8 cellular contexts compared by ENCODE assay signal in the genomic region with DNA sequence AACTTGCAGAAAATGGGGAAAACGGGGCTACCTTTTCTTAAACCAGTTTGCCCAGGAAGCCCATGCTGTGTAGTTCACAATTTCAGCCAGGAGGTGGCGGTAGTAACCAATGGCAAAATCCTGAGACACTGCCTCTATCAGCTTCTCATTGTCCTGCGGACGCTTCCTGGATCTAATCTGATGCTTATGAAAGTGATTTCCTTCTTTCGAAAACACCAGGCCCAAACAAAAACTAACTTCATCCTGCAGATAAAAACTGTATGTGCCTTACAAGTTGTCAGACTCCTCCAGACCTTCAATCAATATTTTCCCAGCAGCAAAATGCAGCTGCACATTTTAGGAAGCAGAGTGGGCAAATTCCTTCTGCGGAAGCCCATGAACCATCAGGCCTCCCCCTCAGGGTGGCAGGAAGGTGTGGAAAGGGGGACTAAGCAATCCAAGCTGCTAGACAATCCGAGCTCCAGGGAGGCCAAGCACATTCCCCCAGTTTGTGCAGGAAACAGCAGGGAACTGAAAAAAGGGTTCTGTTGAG.
DNase-seq lines count a peak whose midpoint lies in the region; ATAC-seq, FAIRE-seq and TF ChIP-seq lines count a peak whose summit lies in the region.

No MANE protein-coding gene starts in this region.

- peak; percentile 85 to 90 for TF ChIP-seq CTCF in endothelial cell of umbilical vein (IDR thresholded peaks at IDR 0.05; ENCODE audit: extremely low read depth in 1 of 2, insufficient read depth in 1 of 2, low read depth in 1 of 2, low read length in 2 of 2)

- peak; percentile 95 for FAIRE-seq in endothelial cell of umbilical vein (lab: Jason Lieb, UNC)

- H3K4me1 ChIP-seq in endothelial cell of umbilical vein (ENCODE audit: control insufficient read depth, extremely low read depth, insufficient read depth, low read length) (peaks cover 17% of the 10 kb centered on the region), muscle layer of duodenum (ENCODE audit: control insufficient read depth in 1 of 2, insufficient read depth in 2 of 2, low read length in 2 of 2) (peaks cover 4 to 9% of the 10 kb centered on the region in 2 donors)

- H3K79me2 ChIP-seq in endothelial cell of umbilical vein (ENCODE audit: control insufficient read depth, insufficient read depth, low read length), result no peaks in the 10 kb centered on the region

- H3K4me3 ChIP-seq in endothelial cell of umbilical vein (replicated peaks in 1 of 3; ENCODE audit: insufficient read depth in 1 of 3, low read depth in 1 of 3, low read length in 3 of 3), result no peak overlapping the region
- no peak overlapping the region for H3K4me3 ChIP-seq in muscle layer of duodenum (ENCODE audit: low read depth in 1 of 2, low read length in 2 of 2)

- peak overlapping the region; percentile 83 for H2AFZ ChIP-seq in endothelial cell of umbilical vein (ENCODE audit: low read depth, low read length)

- H3K27ac ChIP-seq in endothelial cell of umbilical vein (ENCODE audit: insufficient read depth, low read depth, low read length) (peak overlapping the region; percentile 44), muscle layer of duodenum (ENCODE audit: low read length) (peak overlapping the region; percentile 35)

- no peaks in the 10 kb centered on the region for H4K20me1 ChIP-seq in endothelial cell of umbilical vein (replicated peaks; ENCODE audit: control insufficient read depth, extremely low read depth, insufficient read depth, low read length)

- DNase-seq in GDM1 (lab: John Stamatoyannopoulos, UW) (peak; percentile 70), HPDE6-E6E7 (ENCODE audit: extremely low spot score) (peak; percentile 64), NOMO-1 (lab: John Stamatoyannopoulos, UW; ENCODE audit: unreplicated experiment in 2 of 2) (peak; percentile 82 to 85), endothelial cell of umbilical vein (ENCODE audit: low read depth, low spot score) (peak; percentile 91)
- DNase-seq in activated CD8-positive, alpha-beta memory T cell treated with anti-CD3 and anti-CD28 coated beads for 48 hours (ENCODE audit: low read depth in 2 of 3, low spot score in 2 of 3), result peak in 2 of 3 experiments; percentile 79 to 80
- peak; percentile 65 for DNase-seq in stimulated activated CD8-positive, alpha-beta memory T cell treated with anti-CD3 and anti-CD28 coated beads, Interleukin-7, amount 100 ng/mL, for 24 hours (ENCODE audit: low read depth)

- no peak for TF ChIP-seq POLR2A in endothelial cell of umbilical vein (IDR thresholded peaks at IDR 0.05; ENCODE audit: low read depth, low read length)

- H3K36me3 ChIP-seq in endothelial cell of umbilical vein (ENCODE audit: control insufficient read depth in 2 of 2, extremely low read depth in 1 of 2, insufficient read depth in 2 of 2, low read length in 2 of 2) (no peaks in the 10 kb centered on the region), muscle layer of duodenum (ENCODE audit: control insufficient read depth in 1 of 2, insufficient read depth in 2 of 2, low read length in 2 of 2) (no peaks in the 10 kb centered on the region)

- H3K4me2 ChIP-seq in endothelial cell of umbilical vein (ENCODE audit: insufficient read depth, low read length), result peak overlapping the region; percentile 62

- H3K9ac ChIP-seq in endothelial cell of umbilical vein (replicated peaks; ENCODE audit: extremely low read depth, insufficient read depth, low read length), result peak overlapping the region; percentile 12

- ATAC-seq in HG03095 (IDR thresholded peaks at IDR 0.05; ENCODE audit: unreplicated experiment), result no peak

- CTCF ChIA-PET in endothelial cell of umbilical vein (lab: Charles Lee), result interaction anchor here (0.6 to 6.7 kb wide), 51 partner anchors 11 to 949 kb away, joined by 3 to 66 read pairs (median 4); a partner anchor contains a TSS

- no peaks in the 10 kb centered on the region for H3K9me1 ChIP-seq in endothelial cell of umbilical vein (replicated peaks; ENCODE audit: control insufficient read depth, extremely low read depth, insufficient read depth, low read length)

- intact Hi-C loops in endothelial cell of umbilical vein (cut with micrococcal nuclease), result loop anchor here (1.0 to 5.0 kb wide), 11 partner anchors 20 to 938 kb away; a partner anchor contains a TSS

- POLR2A ChIA-PET in endothelial cell of umbilical vein (lab: Charles Lee), result interaction anchor here (1.3 to 1.5 kb wide), 2 partner anchors 10 to 20 kb away, joined by 4 to 7 read pairs; no protein-coding TSS in a partner anchor

- H3K9me3 ChIP-seq in endothelial cell of umbilical vein (replicated peaks; ENCODE audit: control insufficient read depth, insufficient read depth, low read length) (no peaks in the 10 kb centered on the region), muscle layer of duodenum (ENCODE audit: control insufficient read depth in 1 of 2, low read length in 2 of 2) (no peaks in the 10 kb centered on the region)

- no TSS peak for BruUV-seq in endothelial cell of umbilical vein (replicated peaks; lab: Mats Ljungman, UMichigan)

- dilution Hi-C loops in endothelial cell of umbilical vein (cut with MboI; ENCODE audit: extremely low pct_ligation_motif_present, low sequenced_read_pairs), result no loop called here

- H3K27me3 ChIP-seq in endothelial cell of umbilical vein (ENCODE audit: control insufficient read depth in 2 of 2, insufficient read depth in 2 of 2, low read length in 2 of 2), result peaks cover 2 to 7% of the 10 kb centered on the region in 2 experiments
- no peaks in the 10 kb centered on the region for H3K27me3 ChIP-seq in muscle layer of duodenum (ENCODE audit: low read depth, low read length)

TF ChIP-seq in endothelial cell of umbilical vein, 7 proteins besides CTCF, POLR2A, EP300 and RAD21:
- TF ChIP-seq MYC (IDR thresholded peaks at IDR 0.05; ENCODE audit: low read depth, low read length) (no peak), EZH2 (IDR thresholded peaks at IDR 0.05; ENCODE audit: borderline replicate concordance, low read depth, low read length, severe bottlenecking) (no peak), POLR2AphosphoS5 (IDR thresholded peaks at IDR 0.05; ENCODE audit: insufficient read depth, low read depth, low read length) (no peak), GATA2 (IDR thresholded peaks at IDR 0.05; ENCODE audit: insufficient read depth, insufficient read length, low read depth, low read length) (peak; percentile 69)
